ENCODE assay signal across 9 cellular contexts in genomic region chr9:113587471-113588031, GRCh38.
DNase-seq lines count a peak whose midpoint lies in the region; ATAC-seq and TF ChIP-seq lines count a peak whose summit lies in the region.
"Had no signal": no experiment of that assay in that cellular context is flagged by ENCODE, and none has a peak within 500 bp of the region (broad histone marks: within the 10 kb centered on the region; RNA-seq: fewer than 3 reads in every experiment).

No MANE protein-coding gene starts in this region.

- no peaks in the 10 kb centered on the region for H3K27me3 Mint-ChIP-seq in activated T-helper 17 cell treated with anti-CD3 and anti-CD28 coated beads, Interleukin-2, amount 50 U/mL, for 72 hours
- H3K27me3 Mint-ChIP-seq: central memory CD8-positive, alpha-beta T cell had no signal

- H3K36me3 ChIP-seq in sigmoid colon = peaks cover 8 to 24% (median 12%) of the 10 kb centered on the region in 4 donors

- H3K27ac Mint-ChIP-seq in activated T-helper 17 cell treated with anti-CD3 and anti-CD28 coated beads, Interleukin-2, amount 50 U/mL, for 72 hours = peak overlapping the region; percentile 58

- no peaks in the 10 kb centered on the region for H3K27me3 ChIP-seq in right cardiac atrium (ENCODE audit: control insufficient read depth, insufficient read depth)
- no peaks in the 10 kb centered on the region for H3K27me3 ChIP-seq in sigmoid colon

- no peak for TF ChIP-seq EP300 in sigmoid colon (IDR thresholded peaks at IDR 0.05)

- no peak for ATAC-seq in activated T-helper 17 cell treated with anti-CD3 and anti-CD28 coated beads, Interleukin-2, amount 50 U/mL, for 72 hours (replicated peaks)
- ATAC-seq in right cardiac atrium (peak; percentile 62 to 72), HG02763 (IDR thresholded peaks at IDR 0.05; ENCODE audit: unreplicated experiment) (no peak), HG03469 (IDR thresholded peaks at IDR 0.05; ENCODE audit: unreplicated experiment) (no peak)

- TF ChIP-seq CTCF in sigmoid colon (IDR thresholded peaks at IDR 0.05) = peak; percentile 15 to 39 (median 34)

- no peaks in the 10 kb centered on the region for H3K9me3 ChIP-seq in right cardiac atrium (ENCODE audit: control insufficient read depth, low read length)
- H3K9me3 ChIP-seq in sigmoid colon = no peaks in the 10 kb centered on the region

- intact Hi-C loops in right cardiac atrium (cut with DNase I) (loop anchor here (2.0 to 10.0 kb wide), 3 partner anchors 63 to 141 kb away; no protein-coding TSS in a partner anchor), sigmoid colon (cut with DNase I) (loop anchor here (10.0 kb wide), 1 partner anchor 243 kb away; the partner anchor contains the start of genes BSPRY and WDR31)

- no peak for TF ChIP-seq POLR2A in sigmoid colon (IDR thresholded peaks at IDR 0.05)

- 34% methylated on average over 14 of the region's 14 CpGs for WGBS in right cardiac atrium
- WGBS in sigmoid colon, 2 donors = 83 to 87% methylated on average over 14 of the region's 14 CpGs

- peaks cover 82% of the 10 kb centered on the region for H3K36me3 Mint-ChIP-seq in activated T-helper 17 cell treated with anti-CD3 and anti-CD28 coated beads, Interleukin-2, amount 50 U/mL, for 72 hours (ENCODE audit: low read depth)

- H3K4me3 ChIP-seq in right cardiac atrium (ENCODE audit: low read length) = no peak overlapping the region
- H3K4me3 ChIP-seq in sigmoid colon = no peak overlapping the region

- H3K9me3 Mint-ChIP-seq in activated T-helper 17 cell treated with anti-CD3 and anti-CD28 coated beads, Interleukin-2, amount 50 U/mL, for 72 hours = no peaks in the 10 kb centered on the region
- H3K9me3 Mint-ChIP-seq: central memory CD8-positive, alpha-beta T cell had no signal

- H3K4me3 Mint-ChIP-seq in activated T-helper 17 cell treated with anti-CD3 and anti-CD28 coated beads, Interleukin-2, amount 50 U/mL, for 72 hours = no peak overlapping the region
- H3K4me3 Mint-ChIP-seq: central memory CD8-positive, alpha-beta T cell had no signal

- peak; percentile 20 for DNase-seq in HCEC 1CT
- DNase-seq in right cardiac atrium = peak; percentile 78 to 91 (median 91)
- DNase-seq in sigmoid colon = peak; percentile 80
- DNase-seq in SHP77 (lab: John Stamatoyannopoulos, UW) = no peak
- no peak for DNase-seq in OCI-M2 (lab: John Stamatoyannopoulos, UW; ENCODE audit: unreplicated experiment)

- H3K4me1 Mint-ChIP-seq in activated T-helper 17 cell treated with anti-CD3 and anti-CD28 coated beads, Interleukin-2, amount 50 U/mL, for 72 hours = peaks cover 51% of the 10 kb centered on the region

- H3K27ac ChIP-seq in right cardiac atrium (ENCODE audit: low read length) (peak overlapping the region; percentile 76), sigmoid colon (peak overlapping the region in 3 of 4 donors; percentile 41 to 53 (median 42))

- H3K4me1 ChIP-seq in right cardiac atrium (ENCODE audit: control insufficient read depth, insufficient read depth, low read length) (peaks cover 14% of the 10 kb centered on the region), sigmoid colon (peaks cover 0 to 25% (median 13%) of the 10 kb centered on the region in 4 donors)

Comparison
In these comparisons a context has a peak if more than half of its experiments do, and no peak if none do; other contexts are left out.
1. DNase-seq: peak in HCEC 1CT (single experiment), right cardiac atrium (3 of 3) and sigmoid colon (single experiment); none in SHP77 (0 of 2) and OCI-M2 (single experiment).
2. ATAC-seq: peak in right cardiac atrium (2 of 2); none in activated T-helper 17 cell treated with anti-CD3 and anti-CD28 coated beads, Interleukin-2, amount 50 U/mL, for 72 hours (single experiment), HG02763 (single experiment) and HG03469 (single experiment).